ENCODE assay signal across 12 cellular contexts in the genomic region with DNA sequence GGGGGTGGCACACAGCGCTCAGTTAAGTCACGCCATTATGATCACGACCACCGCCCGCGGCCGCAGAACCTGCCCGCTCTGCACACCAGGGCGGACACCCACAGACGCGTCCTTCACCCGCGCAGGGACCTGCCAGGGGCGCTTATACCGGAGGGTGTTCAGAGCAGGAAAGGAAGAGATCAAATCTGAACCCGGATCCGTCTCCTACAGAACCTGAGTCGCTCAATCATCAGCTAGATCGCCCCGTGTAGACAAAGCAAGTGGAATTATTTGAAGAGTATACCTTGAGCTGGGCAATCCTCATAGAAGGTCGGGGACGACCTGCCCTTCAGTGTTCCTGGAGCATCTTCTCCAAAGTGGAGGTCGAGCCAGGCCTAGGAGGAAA. TPM values are rescaled to one million over a fixed set of nuclear protein-coding genes. Genes with fewer than 3 reads are reported as not detected.
A peak's percentile ranks its signal among the peaks of the same experiment; 100 is the strongest.
DNase-seq lines count a peak whose midpoint lies in the region; ATAC-seq and TF ChIP-seq lines count a peak whose summit lies in the region.
"Had no signal": no experiment of that assay in that cellular context is flagged by ENCODE, and none has a peak within 500 bp of the region (broad histone marks: within the 10 kb centered on the region; RNA-seq: fewer than 3 reads in every experiment).

No MANE protein-coding gene starts in this region.

- intact Hi-C loops in activated CD4-positive, alpha-beta memory T cell treated with anti-CD3 and anti-CD28 coated beads for 36 hours (cut with micrococcal nuclease): loop anchor here (2.0 kb wide), 2 partner anchors 13 to 29 kb away; no protein-coding TSS in a partner anchor

- no peaks in the 10 kb centered on the region for H3K9me3 ChIP-seq in osteoblast (ENCODE audit: low read depth, low read length)
- H3K9me3 ChIP-seq: ascending aorta had no signal

- no peaks in the 10 kb centered on the region for H3K27me3 Mint-ChIP-seq in activated CD8-positive, alpha-beta memory T cell treated with anti-CD3 and anti-CD28 coated beads, Interleukin-2, amount 10 ng/mL, durations not matched to agents 7 days and 5 days
- no peaks in the 10 kb centered on the region for H3K27me3 Mint-ChIP-seq in activated CD4-positive, alpha-beta memory T cell treated with anti-CD3 and anti-CD28 coated beads for 36 hours
- peaks cover 0 to 5% (median 1%) of the 10 kb centered on the region in 3 donors for H3K27me3 Mint-ChIP-seq in immature natural killer cell (ENCODE audit: low read depth in 3 of 3)
- no peaks in the 10 kb centered on the region for H3K27me3 Mint-ChIP-seq in stimulated activated naive CD8-positive, alpha-beta T cell treated with anti-CD3 and anti-CD28 coated beads, Interleukin-15, amount 100 ng/mL, for 72 hours

- H3K36me3 Mint-ChIP-seq in activated CD8-positive, alpha-beta memory T cell treated with anti-CD3 and anti-CD28 coated beads, Interleukin-2, amount 10 ng/mL, durations not matched to agents 7 days and 5 days: peaks cover 16% of the 10 kb centered on the region
- H3K36me3 Mint-ChIP-seq in activated CD4-positive, alpha-beta memory T cell treated with anti-CD3 and anti-CD28 coated beads for 36 hours: peaks cover 8% of the 10 kb centered on the region
- H3K36me3 Mint-ChIP-seq in immature natural killer cell: peaks cover 0 to 14% (median 0%) of the 10 kb centered on the region in 3 donors

- H3K27ac ChIP-seq in osteoblast (ENCODE audit: low read depth, low read length): no peak overlapping the region

- no peak overlapping the region for H2AFZ ChIP-seq in osteoblast (ENCODE audit: low read length)

- peak; percentile 41 for DNase-seq in activated CD8-positive, alpha-beta memory T cell treated with anti-CD3 and anti-CD28 coated beads, Interleukin-2, amount 10 ng/mL, durations not matched to agents 7 days and 5 days
- no peak for DNase-seq in activated CD8-positive, alpha-beta memory T cell treated with anti-CD3 and anti-CD28 coated beads, Interleukin-2, amount 50 U/mL, for 4 hours
- no peak for DNase-seq in activated CD4-positive, alpha-beta memory T cell treated with anti-CD3 and anti-CD28 coated beads for 36 hours
- no peak for DNase-seq in immature natural killer cell
- no peak for DNase-seq in stimulated activated naive CD8-positive, alpha-beta T cell treated with anti-CD3 and anti-CD28 coated beads, Interleukin-15, amount 100 ng/mL, for 72 hours
- DNase-seq in A172 (ENCODE audit: low spot score): no peak
- DNase-seq in superior temporal gyrus (ENCODE audit: extremely low spot score): no peak
- DNase-seq in osteoblast (ENCODE audit: insufficient read length, low spot score, missing footprints): no peak
- DNase-seq: ACHN; effector CD4-positive, alpha-beta T cell; OCI-M1 had no signal

- H3K4me3 Mint-ChIP-seq in activated CD8-positive, alpha-beta memory T cell treated with anti-CD3 and anti-CD28 coated beads, Interleukin-2, amount 10 ng/mL, durations not matched to agents 7 days and 5 days: peak overlapping the region; percentile 83
- peak overlapping the region; percentile 75 for H3K4me3 Mint-ChIP-seq in activated CD4-positive, alpha-beta memory T cell treated with anti-CD3 and anti-CD28 coated beads for 36 hours
- peak overlapping the region; percentile 63 to 92 (median 83) for H3K4me3 Mint-ChIP-seq in immature natural killer cell
- peak overlapping the region; percentile 84 to 88 for H3K4me3 Mint-ChIP-seq in stimulated activated naive CD8-positive, alpha-beta T cell treated with anti-CD3 and anti-CD28 coated beads, Interleukin-15, amount 100 ng/mL, for 72 hours

- H3K27ac Mint-ChIP-seq in activated CD8-positive, alpha-beta memory T cell treated with anti-CD3 and anti-CD28 coated beads, Interleukin-2, amount 10 ng/mL, durations not matched to agents 7 days and 5 days: peak overlapping the region; percentile 97
- peak overlapping the region; percentile 62 for H3K27ac Mint-ChIP-seq in activated CD4-positive, alpha-beta memory T cell treated with anti-CD3 and anti-CD28 coated beads for 36 hours
- H3K27ac Mint-ChIP-seq in immature natural killer cell: peak overlapping the region; percentile 60 to 93 (median 68)
- peak overlapping the region; percentile 65 to 98 for H3K27ac Mint-ChIP-seq in stimulated activated naive CD8-positive, alpha-beta T cell treated with anti-CD3 and anti-CD28 coated beads, Interleukin-15, amount 100 ng/mL, for 72 hours

- no peak overlapping the region for H3K4me3 ChIP-seq in osteoblast (ENCODE audit: insufficient read depth, low read length)
- H3K4me3 ChIP-seq: ascending aorta had no signal

- no peak for ATAC-seq in activated CD8-positive, alpha-beta memory T cell treated with anti-CD3 and anti-CD28 coated beads, Interleukin-2, amount 10 ng/mL, durations not matched to agents 7 days and 5 days
- ATAC-seq in stimulated activated naive CD8-positive, alpha-beta T cell treated with anti-CD3 and anti-CD28 coated beads, Interleukin-15, amount 100 ng/mL, for 72 hours: no peak

- CTCF ChIA-PET in activated CD8-positive, alpha-beta memory T cell treated with anti-CD3 and anti-CD28 coated beads, Interleukin-2, amount 10 ng/mL, durations not matched to agents 7 days and 5 days (lab: Charles Lee): interaction anchor here (0.6 kb wide), 1 partner anchor 307 kb away, joined by 4 read pairs; no protein-coding TSS in a partner anchor
- CTCF ChIA-PET in activated CD4-positive, alpha-beta memory T cell treated with anti-CD3 and anti-CD28 coated beads for 36 hours (lab: Charles Lee): no interaction called here

- no peaks in the 10 kb centered on the region for H3K36me3 ChIP-seq in osteoblast (ENCODE audit: insufficient read depth, low read length)
- H3K36me3 ChIP-seq: ascending aorta had no signal

- H4K20me1 ChIP-seq in osteoblast (ENCODE audit: insufficient read depth, low read length): no peaks in the 10 kb centered on the region

- peaks cover 30% of the 10 kb centered on the region for H3K4me1 ChIP-seq in osteoblast (ENCODE audit: insufficient read depth, low read length)

- no peak overlapping the region for H3K4me2 ChIP-seq in osteoblast (ENCODE audit: insufficient read depth, low read length)

- POLR2A ChIA-PET in activated CD4-positive, alpha-beta memory T cell treated with anti-CD3 and anti-CD28 coated beads for 36 hours (lab: Charles Lee): interaction anchor here (1.1 kb wide), 1 partner anchor 13 kb away, joined by 3 read pairs; no protein-coding TSS in a partner anchor

- no peaks in the 10 kb centered on the region for H3K27me3 ChIP-seq in osteoblast (ENCODE audit: insufficient read depth, low read length)
- H3K27me3 ChIP-seq: ascending aorta had no signal

- H3K79me2 ChIP-seq in osteoblast (ENCODE audit: insufficient read depth, low read length): no peaks in the 10 kb centered on the region

- TF ChIP-seq CTCF in osteoblast (IDR thresholded peaks at IDR 0.05; ENCODE audit: extremely low read depth, low read depth, low read length): no peak

- peaks cover 34% of the 10 kb centered on the region for H3K4me1 Mint-ChIP-seq in activated CD8-positive, alpha-beta memory T cell treated with anti-CD3 and anti-CD28 coated beads, Interleukin-2, amount 10 ng/mL, durations not matched to agents 7 days and 5 days
- H3K4me1 Mint-ChIP-seq in activated CD4-positive, alpha-beta memory T cell treated with anti-CD3 and anti-CD28 coated beads for 36 hours (ENCODE audit: low read depth): peaks cover 32% of the 10 kb centered on the region
- peaks cover 26 to 28% of the 10 kb centered on the region in 2 donors for H3K4me1 Mint-ChIP-seq in immature natural killer cell
- H3K4me1 Mint-ChIP-seq in stimulated activated naive CD8-positive, alpha-beta T cell treated with anti-CD3 and anti-CD28 coated beads, Interleukin-15, amount 100 ng/mL, for 72 hours: peaks cover 43% of the 10 kb centered on the region

- no peaks in the 10 kb centered on the region for H3K9me3 Mint-ChIP-seq in activated CD8-positive, alpha-beta memory T cell treated with anti-CD3 and anti-CD28 coated beads, Interleukin-2, amount 10 ng/mL, durations not matched to agents 7 days and 5 days (ENCODE audit: low read depth)
- no peaks in the 10 kb centered on the region for H3K9me3 Mint-ChIP-seq in activated CD4-positive, alpha-beta memory T cell treated with anti-CD3 and anti-CD28 coated beads for 36 hours
- H3K9me3 Mint-ChIP-seq in immature natural killer cell: no peaks in the 10 kb centered on the region
- H3K9me3 Mint-ChIP-seq in stimulated activated naive CD8-positive, alpha-beta T cell treated with anti-CD3 and anti-CD28 coated beads, Interleukin-15, amount 100 ng/mL, for 72 hours: no peaks in the 10 kb centered on the region

RNA-seq across cellular contexts. Expression of gene ZNF217, which starts 14.4 kb away (rescaled TPM):
- 10 to 100 TPM; 80.2 to 81.9 TPM for total RNA-seq in activated CD8-positive, alpha-beta memory T cell treated with anti-CD3 and anti-CD28 coated beads, Interleukin-2, amount 10 ng/mL, durations not matched to agents 7 days and 5 days
- total RNA-seq in activated CD4-positive, alpha-beta memory T cell treated with anti-CD3 and anti-CD28 coated beads for 36 hours: 10 to 100 TPM; 56.3 to 57.5 TPM
- 10 to 100 TPM in 2 of 3 donors, 1 to 10 TPM in 1; 10.0 to 33.5 (median 16.2) TPM for polyA plus RNA-seq in immature natural killer cell
- total RNA-seq in A172 (2014; rRNA removed; shearing (Covaris generic)): 33.2 and 38.3 TPM in 2 replicates
- 26.4 and 26.8 TPM in 2 replicates for total RNA-seq in osteoblast
